ENCODE assay signal across 13 cellular contexts in genomic region chr2:222950886-222951285, GRCh38.
A peak's percentile ranks its signal among the peaks of the same experiment; 100 is the strongest.
DNase-seq lines count a peak whose midpoint lies in the region; ATAC-seq, FAIRE-seq and TF ChIP-seq lines count a peak whose summit lies in the region.
"Had no signal": no experiment of that assay in that cellular context is flagged by ENCODE, and none has a peak within 500 bp of the region (broad histone marks: within the 10 kb centered on the region; RNA-seq: fewer than 3 reads in every experiment).

No MANE protein-coding gene starts in this region.

- H3K27me3 ChIP-seq in A673 (replicated peaks; ENCODE audit: insufficient read depth, low read depth, low read length, poor library complexity) (no peaks in the 10 kb centered on the region), astrocyte (ENCODE audit: insufficient read depth, low read length) (no peaks in the 10 kb centered on the region)
- H3K27me3 ChIP-seq: BLaER1 treated with 17β-estradiol and CSF1 and Interleukin-3, amounts not matched to agents 10 nM and 100 nM; ovary had no signal

- POLR2A ChIA-PET in A673 (lab: Charles Lee; ENCODE audit: low non-redundant PET), result no interaction called here

- no peak overlapping the region for H3K9ac ChIP-seq in astrocyte (ENCODE audit: low read length)
- H3K9ac ChIP-seq: BLaER1 treated with 17β-estradiol and CSF1 and Interleukin-3, amounts not matched to agents 10 nM and 100 nM had no signal

- H3K36me3 ChIP-seq in A673 (ENCODE audit: insufficient read depth, low read length, poor library complexity, severe bottlenecking) (no peaks in the 10 kb centered on the region), astrocyte (ENCODE audit: insufficient read depth, low read length) (no peaks in the 10 kb centered on the region)
- H3K36me3 ChIP-seq: BLaER1 treated with 17β-estradiol and CSF1 and Interleukin-3, amounts not matched to agents 10 nM and 100 nM; ovary; WERI-Rb-1 had no signal

- peak; percentile 78 for FAIRE-seq in astrocyte (lab: Jason Lieb, UNC)
- FAIRE-seq in GM12891 (lab: Jason Lieb, UNC), result no peak

- intact Hi-C loops in A673 (cut with micrococcal nuclease; ENCODE audit: unreplicated experiment), result loop anchor here (5.0 kb wide), 1 partner anchor 244 kb away; no protein-coding TSS in a partner anchor

- TF ChIP-seq POLR2A in GM12891 (IDR thresholded peaks at IDR 0.05; ENCODE audit: low read depth, low read length), result no peak

- no peak for TF ChIP-seq CTCF in A673 (conservative IDR thresholded peaks at IDR 0.05; ENCODE audit: low read depth, low read length)
- no peak for TF ChIP-seq CTCF in astrocyte (IDR thresholded peaks at IDR 0.05; ENCODE audit: insufficient read depth, low read depth, low read length)

- H3K27me3 Mint-ChIP-seq in astrocyte (ENCODE audit: low read depth, unreplicated experiment), result no peaks in the 10 kb centered on the region

- no peaks in the 10 kb centered on the region for H3K9me3 Mint-ChIP-seq in astrocyte (ENCODE audit: unreplicated experiment)

- H3K4me3 ChIP-seq in A673 (ENCODE audit: low read depth, low read length, poor library complexity, severe bottlenecking) (no peak overlapping the region), astrocyte (ENCODE audit: insufficient read depth, low read depth, low read length) (no peak overlapping the region)
- H3K4me3 ChIP-seq: BLaER1 treated with 17β-estradiol and CSF1 and Interleukin-3, amounts not matched to agents 10 nM and 100 nM; ovary had no signal

- CTCF ChIA-PET in A673 (lab: Charles Lee), result interaction anchor here (2.0 kb wide), 1 partner anchor 12 kb away, joined by 5 read pairs; no protein-coding TSS in a partner anchor

- no TSS peak for BruUV-seq in A673 (replicated peaks; lab: Mats Ljungman, UMichigan)

- DNase-seq in A673 (ENCODE audit: low spot score), result peak; percentile 55
- peak; percentile 80 for DNase-seq in GM03348 (ENCODE audit: low spot score)
- peak; percentile 90 for DNase-seq in astrocyte (ENCODE audit: low read depth)
- DNase-seq in kidney glomerular epithelial cell (lab: John Stamatoyannopoulos, UW), result peak; percentile 81
- no peak for DNase-seq in NCI-H2107 (lab: John Stamatoyannopoulos, UW)
- no peak for DNase-seq in GM12891 (ENCODE audit: insufficient read length, low spot score)
- no peak for DNase-seq in activated CD8-positive, alpha-beta memory T cell treated with anti-CD3 and anti-CD28 coated beads for 24 hours
- DNase-seq: activated T-cell treated with anti-CD3 and anti-CD28 coated beads for 4 hours, NCI-H510A, ovary, WERI-Rb-1 had no signal

- peaks cover 29% of the 10 kb centered on the region for H3K4me1 Mint-ChIP-seq in astrocyte (ENCODE audit: low read depth, unreplicated experiment)

- no peak overlapping the region for H2AFZ ChIP-seq in astrocyte (ENCODE audit: low read depth, low read length)

- peak overlapping the region; percentile 46 for H3K4me2 ChIP-seq in astrocyte (ENCODE audit: low read length)
- H3K4me2 ChIP-seq: BLaER1 treated with 17β-estradiol and CSF1 and Interleukin-3, amounts not matched to agents 10 nM and 100 nM had no signal

- no peak overlapping the region for H3K27ac ChIP-seq in A673 (ENCODE audit: low read depth, low read length, poor library complexity, severe bottlenecking)
- H3K27ac ChIP-seq in astrocyte (ENCODE audit: low read depth, low read length), result no peak overlapping the region
- H3K27ac ChIP-seq: BLaER1 treated with 17β-estradiol and CSF1 and Interleukin-3, amounts not matched to agents 10 nM and 100 nM; ovary; WERI-Rb-1 had no signal

- peaks cover 8% of the 10 kb centered on the region for H3K4me1 ChIP-seq in A673 (ENCODE audit: insufficient read depth, low read length, poor library complexity, severe bottlenecking)
- H3K4me1 ChIP-seq in astrocyte (ENCODE audit: insufficient read depth, low read length), result peaks cover 5% of the 10 kb centered on the region

- H3K9me3 ChIP-seq in A673 (ENCODE audit: low read depth, low read length, poor library complexity, severe bottlenecking) (no peaks in the 10 kb centered on the region), astrocyte (ENCODE audit: insufficient read depth, low read depth, low read length) (no peaks in the 10 kb centered on the region)
- H3K9me3 ChIP-seq: ovary had no signal

- ATAC-seq in GM19324 (IDR thresholded peaks at IDR 0.05; ENCODE audit: low FRiP score, unreplicated experiment), result no peak

- H3K79me2 ChIP-seq in astrocyte (ENCODE audit: insufficient read depth, low read length), result no peaks in the 10 kb centered on the region

- H4K20me1 ChIP-seq in astrocyte (ENCODE audit: insufficient read depth, low read length), result no peaks in the 10 kb centered on the region
- H4K20me1 ChIP-seq: BLaER1 treated with 17β-estradiol and CSF1 and Interleukin-3, amounts not matched to agents 10 nM and 100 nM had no signal

- H3K4me3 Mint-ChIP-seq in astrocyte (ENCODE audit: unreplicated experiment), result no peak overlapping the region

- peak overlapping the region; percentile 91 for H3K27ac Mint-ChIP-seq in astrocyte (ENCODE audit: unreplicated experiment)

- H3K36me3 Mint-ChIP-seq in astrocyte (ENCODE audit: low read depth, unreplicated experiment), result no peaks in the 10 kb centered on the region

TF ChIP-seq in GM12891, 5 proteins besides CTCF, POLR2A, EP300 and RAD21:
- TF ChIP-seq TAF1 (IDR thresholded peaks at IDR 0.05; ENCODE audit: low read depth, low read length), result no peak
- no peak for TF ChIP-seq POU2F2 (IDR thresholded peaks at IDR 0.05; ENCODE audit: low read depth, low read length)
- TF ChIP-seq SPI1 (IDR thresholded peaks at IDR 0.05; ENCODE audit: low read depth, low read length), result no peak
- no peak for TF ChIP-seq POLR2AphosphoS5 (IDR thresholded peaks at IDR 0.05; ENCODE audit: low read depth, low read length)
- no peak for TF ChIP-seq PAX5 (IDR thresholded peaks at IDR 0.05; ENCODE audit: insufficient read depth, low read length, severe bottlenecking)

Comparison
In these comparisons a context has a peak if more than half of its experiments do, and no peak if none do; other contexts are left out.
1. DNase-seq: peak in A673 (single experiment), GM03348 (single experiment), astrocyte (single experiment) and kidney glomerular epithelial cell (single experiment); none in NCI-H2107 (single experiment), GM12891 (single experiment) and activated CD8-positive, alpha-beta memory T cell treated with anti-CD3 and anti-CD28 coated beads for 24 hours (single experiment).